22 cellular contexts compared by ENCODE assay signal in the genomic region with DNA sequence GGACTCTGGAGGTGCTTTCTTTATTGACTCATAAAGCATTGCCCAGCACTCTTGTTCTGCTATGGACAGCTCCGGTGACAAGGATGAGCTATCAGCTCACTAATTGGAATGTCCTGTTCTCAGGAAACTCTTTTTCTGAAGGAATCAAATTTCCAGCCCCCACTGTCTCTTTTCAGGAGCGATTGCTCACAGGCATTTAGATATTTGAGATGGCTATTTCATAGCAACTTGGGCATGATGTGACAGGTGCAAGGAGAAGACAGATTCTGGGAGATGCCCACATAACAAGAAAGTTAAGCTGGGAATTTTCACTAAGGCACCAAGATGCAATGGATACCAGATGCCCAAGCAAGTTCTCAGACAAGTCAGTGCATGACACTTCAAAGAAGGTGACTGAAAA.
"Had no signal": no experiment of that assay in that cellular context is flagged by ENCODE, and none has a peak within 500 bp of the region (broad histone marks: within the 10 kb centered on the region; RNA-seq: fewer than 3 reads in every experiment).

No MANE protein-coding gene starts in this region.

- H3K36me3 ChIP-seq: brain microvascular endothelial cell, colonic mucosa, gastroesophageal sphincter, uterus, WERI-Rb-1 had no signal

- H3K27ac ChIP-seq: brain microvascular endothelial cell, colonic mucosa, esophagus muscularis mucosa, gastroesophageal sphincter, testis, uterus, WERI-Rb-1 had no signal

- FAIRE-seq: endothelial cell of umbilical vein, TTC549 had no signal

- H3K4me2 ChIP-seq: smooth muscle cell had no signal

- H3K4me3 ChIP-seq: colonic mucosa, dorsolateral prefrontal cortex, esophagus muscularis mucosa, gastroesophageal sphincter, smooth muscle cell, testis, uterus had no signal

- DNase-seq: activated CD4-positive, alpha-beta T cell treated with anti-CD3 and anti-CD28 coated beads, Interleukin-2, amount 10 ng/mL, durations not matched to agents 7 days and 5 days; activated CD4-positive, CD25-positive, alpha-beta regulatory T cell treated with anti-CD3 and anti-CD28 coated beads, Interleukin-2, amount 50 U/mL, for 72 hours; activated CD8-positive, alpha-beta memory T cell treated with anti-CD3 and anti-CD28 coated beads, Interleukin-2, amount 10 ng/mL, durations not matched to agents 7 days and 5 days; activated CD8-positive, alpha-beta T cell treated with anti-CD3 and anti-CD28 coated beads for 36 hours; activated effector memory CD4-positive, alpha-beta T cell treated with anti-CD3 and anti-CD28 coated beads, Interleukin-2, amount 50 U/mL, for 16 hours; activated T-cell treated with anti-CD3 and anti-CD28 coated beads for 4 hours; brain microvascular endothelial cell; colonic mucosa; effector memory CD8-positive, alpha-beta T cell; nephron progenitor cell; stimulated activated CD4-positive, alpha-beta T cell treated with anti-CD3 and anti-CD28 coated beads, Interleukin-2, amount 100 ng/mL, for 48 hours; stimulated activated naive CD4-positive, alpha-beta T cell; testis; trophoblast cell; uterus; WERI-Rb-1 had no signal

- H3K27me3 ChIP-seq: brain microvascular endothelial cell, colonic mucosa, dorsolateral prefrontal cortex, esophagus muscularis mucosa, gastroesophageal sphincter, testis, uterus had no signal

- H3K4me1 ChIP-seq: colonic mucosa, uterus had no signal

- H3K9me3 ChIP-seq: colonic mucosa, esophagus muscularis mucosa, gastroesophageal sphincter, testis, uterus had no signal
